Comparison of ENCODE assay signal across 10 cellular contexts in genomic region chr7:42856605-42856987, GRCh38. TPM values are rescaled to one million over a fixed set of nuclear protein-coding genes. Genes with fewer than 3 reads are reported as not detected.
DNase-seq lines count a peak whose midpoint lies in the region; ATAC-seq and TF ChIP-seq lines count a peak whose summit lies in the region.
"Had no signal": no experiment of that assay in that cellular context is flagged by ENCODE, and none has a peak within 500 bp of the region (broad histone marks: within the 10 kb centered on the region; RNA-seq: fewer than 3 reads in every experiment).

No MANE protein-coding gene starts in this region.

- TF ChIP-seq CTCF in WI38 (IDR thresholded peaks at IDR 0.05; ENCODE audit: low read depth, low read length) (no peak), gastroesophageal sphincter (IDR thresholded peaks at IDR 0.05) (no peak), stomach (IDR thresholded peaks at IDR 0.05) (no peak)

- peak overlapping the region; percentile 78 for H3K4me3 Mint-ChIP-seq in activated CD4-positive, alpha-beta T cell treated with anti-CD3 and anti-CD28 coated beads, Interleukin-2, amount 10 ng/mL, durations not matched to agents 24 days and 14 days

- intact Hi-C loops in activated CD4-positive, alpha-beta T cell treated with anti-CD3 and anti-CD28 coated beads, Interleukin-2, amount 10 ng/mL, durations not matched to agents 24 days and 14 days (cut with micrococcal nuclease), result no loop called here
- intact Hi-C loops in stomach (cut with DNase I; ENCODE audit: low total_unique reads), result no loop called here

- H3K27ac ChIP-seq in gastroesophageal sphincter, result no peak overlapping the region
- H3K27ac ChIP-seq in stomach, result no peak overlapping the region

- no peak for DNase-seq in activated CD4-positive, alpha-beta T cell treated with anti-CD3 and anti-CD28 coated beads, Interleukin-2, amount 10 ng/mL, durations not matched to agents 24 days and 14 days
- DNase-seq in activated CD4-positive, alpha-beta T cell treated with anti-CD3 and anti-CD28 coated beads, Interleukin-2, amount 50 U/mL, for 48 hours, result no peak
- DNase-seq in stomach, result no peak
- no peak for DNase-seq in midbrain (lab: John Stamatoyannopoulos, UW)
- DNase-seq in stimulated activated CD4-positive, alpha-beta T cell treated with anti-CD3 and anti-CD28 coated beads, Interleukin-2, amount 100 ng/mL, for 48 hours, result no peak
- no peak for DNase-seq in SHP77 treated with DMSO at 0.1 percent for 48 hours (lab: John Stamatoyannopoulos, UW)
- DNase-seq: immature natural killer cell had no signal

- H3K36me3 Mint-ChIP-seq in activated CD4-positive, alpha-beta T cell treated with anti-CD3 and anti-CD28 coated beads, Interleukin-2, amount 10 ng/mL, durations not matched to agents 24 days and 14 days (ENCODE audit: low read depth), result no peaks in the 10 kb centered on the region
- H3K36me3 Mint-ChIP-seq: immature natural killer cell had no signal

- H3K4me1 ChIP-seq in gastroesophageal sphincter, result peaks cover 0 to 11% (median 0%) of the 10 kb centered on the region in 3 donors
- peaks cover 0 to 13% (median 8%) of the 10 kb centered on the region in 4 donors for H3K4me1 ChIP-seq in stomach
- H3K4me1 ChIP-seq: adrenal gland had no signal

- no peaks in the 10 kb centered on the region for H3K9me3 Mint-ChIP-seq in activated CD4-positive, alpha-beta T cell treated with anti-CD3 and anti-CD28 coated beads, Interleukin-2, amount 10 ng/mL, durations not matched to agents 24 days and 14 days

- no peak for TF ChIP-seq EP300 in gastroesophageal sphincter (IDR thresholded peaks at IDR 0.05)
- TF ChIP-seq EP300 in stomach (IDR thresholded peaks at IDR 0.05), result no peak

- peak overlapping the region; percentile 55 for H3K4me3 ChIP-seq in WI38 (ENCODE audit: low read depth, low read length)
- H3K4me3 ChIP-seq in gastroesophageal sphincter, result peak overlapping the region; percentile 13 to 35
- peak overlapping the region; percentile 39 to 49 (median 40) for H3K4me3 ChIP-seq in stomach

- H3K9me3 ChIP-seq in gastroesophageal sphincter, result no peaks in the 10 kb centered on the region
- H3K9me3 ChIP-seq in stomach, result no peaks in the 10 kb centered on the region
- H3K9me3 ChIP-seq: adrenal gland had no signal

- H3K27ac Mint-ChIP-seq in activated CD4-positive, alpha-beta T cell treated with anti-CD3 and anti-CD28 coated beads, Interleukin-2, amount 10 ng/mL, durations not matched to agents 24 days and 14 days, result no peak overlapping the region
- H3K27ac Mint-ChIP-seq: immature natural killer cell had no signal

- H3K27me3 ChIP-seq in gastroesophageal sphincter (peaks cover 13% of the 10 kb centered on the region), stomach (peaks cover 0 to 25% (median 0%) of the 10 kb centered on the region in 3 donors)
- H3K27me3 ChIP-seq: adrenal gland had no signal

- H3K27me3 Mint-ChIP-seq in activated CD4-positive, alpha-beta T cell treated with anti-CD3 and anti-CD28 coated beads, Interleukin-2, amount 10 ng/mL, durations not matched to agents 24 days and 14 days, result peaks cover 52% of the 10 kb centered on the region

- H3K36me3 ChIP-seq in gastroesophageal sphincter (no peaks in the 10 kb centered on the region), stomach (no peaks in the 10 kb centered on the region)
- H3K36me3 ChIP-seq: adrenal gland had no signal

- TF ChIP-seq POLR2A in gastroesophageal sphincter (IDR thresholded peaks at IDR 0.05) (no peak), stomach (IDR thresholded peaks at IDR 0.05) (no peak)

- WGBS in gastroesophageal sphincter (ENCODE audit: low coverage in 1 of 2), 2 donors, result 40 to 47% methylated on average over 1 to 13 of the region's 19 CpGs
- WGBS in stomach, 5 donors, result 21 to 36% (median 31%) methylated on average over 19 of the region's 19 CpGs

- ATAC-seq in gastroesophageal sphincter, result no peak

- peaks cover 12% of the 10 kb centered on the region for H3K4me1 Mint-ChIP-seq in activated CD4-positive, alpha-beta T cell treated with anti-CD3 and anti-CD28 coated beads, Interleukin-2, amount 10 ng/mL, durations not matched to agents 24 days and 14 days

RNA-seq across cellular contexts. Expression of gene C7orf25, which starts 55.3 kb away (rescaled TPM):
- total RNA-seq in activated CD4-positive, alpha-beta T cell treated with anti-CD3 and anti-CD28 coated beads, Interleukin-2, amount 10 ng/mL, durations not matched to agents 24 days and 14 days, result 2.1 and 3.9 TPM in 2 replicates
- 10 to 100 TPM; 10.5 to 15.4 (median 12.5) TPM for total RNA-seq in gastroesophageal sphincter
- total RNA-seq in stomach, result 10 to 100 TPM in 1 of 5 donors, 1 to 10 TPM in 2, under 1 TPM in 1, not detected in 1; 0.58 to 31.7 (median 5.0) TPM
- 1 to 10 TPM; 2.0 to 4.5 (median 2.3) TPM for polyA plus RNA-seq in stomach
